ENCODE assay signal across 1 cellular context in genomic region chr12:74897425-74898211, GRCh38.
TF ChIP-seq lines count a peak whose summit lies in the region.

No MANE protein-coding gene starts in this region.

TF ChIP-seq in GM23338, 12 proteins besides CTCF, POLR2A, EP300 and RAD21 (continued from another document):
- TF ChIP-seq, protein P1, sequence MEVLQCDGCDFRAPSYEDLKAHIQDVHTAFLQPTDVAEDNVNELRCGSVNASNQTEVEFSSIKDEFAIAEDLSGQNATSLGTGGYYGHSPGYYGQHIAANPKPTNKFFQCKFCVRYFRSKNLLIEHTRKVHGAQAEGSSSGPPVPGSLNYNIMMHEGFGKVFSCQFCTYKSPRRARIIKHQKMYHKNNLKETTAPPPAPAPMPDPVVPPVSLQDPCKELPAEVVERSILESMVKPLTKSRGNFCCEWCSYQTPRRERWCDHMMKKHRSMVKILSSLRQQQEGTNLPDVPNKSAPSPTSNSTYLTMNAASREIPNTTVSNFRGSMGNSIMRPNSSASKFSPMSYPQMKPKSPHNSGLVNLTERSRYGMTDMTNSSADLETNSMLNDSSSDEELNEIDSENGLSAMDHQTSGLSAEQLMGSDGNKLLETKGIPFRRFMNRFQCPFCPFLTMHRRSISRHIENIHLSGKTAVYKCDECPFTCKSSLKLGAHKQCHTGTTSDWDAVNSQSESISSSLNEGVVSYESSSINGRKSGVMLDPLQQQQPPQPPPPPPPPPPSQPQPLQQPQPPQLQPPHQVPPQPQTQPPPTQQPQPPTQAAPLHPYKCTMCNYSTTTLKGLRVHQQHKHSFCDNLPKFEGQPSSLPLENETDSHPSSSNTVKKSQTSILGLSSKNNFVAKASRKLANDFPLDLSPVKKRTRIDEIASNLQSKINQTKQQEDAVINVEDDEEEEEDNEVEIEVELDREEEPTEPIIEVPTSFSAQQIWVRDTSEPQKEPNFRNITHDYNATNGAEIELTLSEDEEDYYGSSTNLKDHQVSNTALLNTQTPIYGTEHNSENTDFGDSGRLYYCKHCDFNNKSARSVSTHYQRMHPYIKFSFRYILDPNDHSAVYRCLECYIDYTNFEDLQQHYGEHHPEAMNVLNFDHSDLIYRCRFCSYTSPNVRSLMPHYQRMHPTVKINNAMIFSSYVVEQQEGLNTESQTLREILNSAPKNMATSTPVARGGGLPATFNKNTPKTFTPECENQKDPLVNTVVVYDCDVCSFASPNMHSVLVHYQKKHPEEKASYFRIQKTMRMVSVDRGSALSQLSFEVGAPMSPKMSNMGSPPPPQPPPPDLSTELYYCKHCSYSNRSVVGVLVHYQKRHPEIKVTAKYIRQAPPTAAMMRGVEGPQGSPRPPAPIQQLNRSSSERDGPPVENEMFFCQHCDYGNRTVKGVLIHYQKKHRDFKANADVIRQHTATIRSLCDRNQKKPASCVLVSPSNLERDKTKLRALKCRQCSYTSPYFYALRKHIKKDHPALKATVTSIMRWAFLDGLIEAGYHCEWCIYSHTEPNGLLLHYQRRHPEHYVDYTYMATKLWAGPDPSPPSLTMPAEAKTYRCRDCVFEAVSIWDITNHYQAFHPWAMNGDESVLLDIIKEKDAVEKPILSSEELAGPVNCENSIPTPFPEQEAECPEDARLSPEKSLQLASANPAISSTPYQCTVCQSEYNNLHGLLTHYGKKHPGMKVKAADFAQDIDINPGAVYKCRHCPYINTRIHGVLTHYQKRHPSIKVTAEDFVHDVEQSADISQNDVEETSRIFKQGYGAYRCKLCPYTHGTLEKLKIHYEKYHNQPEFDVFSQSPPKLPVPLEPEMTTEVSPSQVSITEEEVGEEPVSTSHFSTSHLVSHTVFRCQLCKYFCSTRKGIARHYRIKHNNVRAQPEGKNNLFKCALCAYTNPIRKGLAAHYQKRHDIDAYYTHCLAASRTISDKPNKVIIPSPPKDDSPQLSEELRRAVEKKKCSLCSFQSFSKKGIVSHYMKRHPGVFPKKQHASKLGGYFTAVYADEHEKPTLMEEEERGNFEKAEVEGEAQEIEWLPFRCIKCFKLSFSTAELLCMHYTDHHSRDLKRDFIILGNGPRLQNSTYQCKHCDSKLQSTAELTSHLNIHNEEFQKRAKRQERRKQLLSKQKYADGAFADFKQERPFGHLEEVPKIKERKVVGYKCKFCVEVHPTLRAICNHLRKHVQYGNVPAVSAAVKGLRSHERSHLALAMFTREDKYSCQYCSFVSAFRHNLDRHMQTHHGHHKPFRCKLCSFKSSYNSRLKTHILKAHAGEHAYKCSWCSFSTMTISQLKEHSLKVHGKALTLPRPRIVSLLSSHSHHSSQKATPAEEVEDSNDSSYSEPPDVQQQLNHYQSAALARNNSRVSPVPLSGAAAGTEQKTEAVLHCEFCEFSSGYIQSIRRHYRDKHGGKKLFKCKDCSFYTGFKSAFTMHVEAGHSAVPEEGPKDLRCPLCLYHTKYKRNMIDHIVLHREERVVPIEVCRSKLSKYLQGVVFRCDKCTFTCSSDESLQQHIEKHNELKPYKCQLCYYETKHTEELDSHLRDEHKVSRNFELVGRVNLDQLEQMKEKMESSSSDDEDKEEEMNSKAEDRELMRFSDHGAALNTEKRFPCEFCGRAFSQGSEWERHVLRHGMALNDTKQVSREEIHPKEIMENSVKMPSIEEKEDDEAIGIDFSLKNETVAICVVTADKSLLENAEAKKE (CRISPR knock-in tag; IDR thresholded peaks at IDR 0.05): no peak
